In genomic region chr4:98662055-98662453, GRCh38 we compare ENCODE assay signal across 15 cellular contexts. TPM values are rescaled to one million over a fixed set of nuclear protein-coding genes. Genes with fewer than 3 reads are reported as not detected.
A peak's percentile ranks its signal among the peaks of the same experiment; 100 is the strongest.
DNase-seq lines count a peak whose midpoint lies in the region; ATAC-seq and TF ChIP-seq lines count a peak whose summit lies in the region.
"Had no signal": no experiment of that assay in that cellular context is flagged by ENCODE, and none has a peak within 500 bp of the region (broad histone marks: within the 10 kb centered on the region; RNA-seq: fewer than 3 reads in every experiment).

No MANE protein-coding gene starts in this region.

- peaks cover 31% of the 10 kb centered on the region for H3K4me1 ChIP-seq in smooth muscle cell (ENCODE audit: low read depth)

- no peaks in the 10 kb centered on the region for H3K27me3 ChIP-seq in smooth muscle cell (ENCODE audit: low read depth)
- H3K27me3 ChIP-seq: transverse colon had no signal

- ATAC-seq in activated naive CD8-positive, alpha-beta T cell treated with anti-CD3 and anti-CD28 coated beads, Interleukin-2, amount 50 U/mL, for 24 hours: no peak
- ATAC-seq: heart right ventricle, sciatic nerve had no signal

- H2AFZ ChIP-seq in smooth muscle cell (ENCODE audit: low read depth): no peak overlapping the region

- no peak for DNase-seq in activated CD4-positive, alpha-beta T cell treated with anti-CD3 and anti-CD28 coated beads, Interleukin-2, amount 10 ng/mL, durations not matched to agents 24 days and 14 days
- DNase-seq in activated CD4-positive, alpha-beta T cell treated with anti-CD3 and anti-CD28 coated beads, Interleukin-2, amount 50 U/mL, for 4 hours: no peak
- DNase-seq in activated naive CD8-positive, alpha-beta T cell treated with anti-CD3 and anti-CD28 coated beads, Interleukin-2, amount 50 U/mL, for 24 hours: no peak
- DNase-seq in smooth muscle cell (lab: John Stamatoyannopoulos, UW; ENCODE audit: unreplicated experiment) (no peak), NOMO-1 (lab: John Stamatoyannopoulos, UW; ENCODE audit: unreplicated experiment in 2 of 2) (no peak), AML-193 (lab: John Stamatoyannopoulos, UW) (no peak), NCI-H2196 (lab: John Stamatoyannopoulos, UW; ENCODE audit: unreplicated experiment) (no peak)
- DNase-seq: amygdala; central memory CD4-positive, alpha-beta T cell; EL; heart right ventricle; NCI-H774; transverse colon had no signal

- H3K9ac ChIP-seq in smooth muscle cell (ENCODE audit: low read depth): no peak overlapping the region

- WGBS in smooth muscle cell (ENCODE audit: low lambda C conversion rate): 77% methylated on average over 4 of the region's 4 CpGs

- H3K79me2 ChIP-seq in smooth muscle cell (ENCODE audit: low read depth): peaks cover 11% of the 10 kb centered on the region

- H3K4me3 ChIP-seq in smooth muscle cell: no peak overlapping the region
- H3K4me3 ChIP-seq: heart right ventricle, transverse colon had no signal

- intact Hi-C loops in activated CD4-positive, alpha-beta T cell treated with anti-CD3 and anti-CD28 coated beads, Interleukin-2, amount 10 ng/mL, durations not matched to agents 24 days and 14 days (cut with micrococcal nuclease): loop anchor here (2.0 to 5.0 kb wide), 7 partner anchors 27 to 1285 kb away; partner anchors contain the start of genes DNAJB14, METAP1, RAP1GDS1 and STPG2

- peak overlapping the region; percentile 94 for H3K27ac ChIP-seq in KOPT-K1 (ENCODE audit: low read depth, low read length, poor library complexity, severe bottlenecking)
- peak overlapping the region; percentile 22 for H3K27ac ChIP-seq in smooth muscle cell (ENCODE audit: low read depth)

- H3K4me3 Mint-ChIP-seq in activated CD4-positive, alpha-beta T cell treated with anti-CD3 and anti-CD28 coated beads, Interleukin-2, amount 10 ng/mL, durations not matched to agents 24 days and 14 days: no peak overlapping the region
- H3K4me3 Mint-ChIP-seq in activated naive CD8-positive, alpha-beta T cell treated with anti-CD3 and anti-CD28 coated beads, Interleukin-2, amount 50 U/mL, for 24 hours: no peak overlapping the region

- H3K9me3 ChIP-seq in KOPT-K1 (ENCODE audit: insufficient read depth, low read length, poor library complexity, severe bottlenecking) (peaks cover 23% of the 10 kb centered on the region), smooth muscle cell (replicated peaks; ENCODE audit: low read depth) (no peaks in the 10 kb centered on the region)
- H3K9me3 ChIP-seq: heart right ventricle, transverse colon had no signal

- H3K36me3 Mint-ChIP-seq in activated CD4-positive, alpha-beta T cell treated with anti-CD3 and anti-CD28 coated beads, Interleukin-2, amount 10 ng/mL, durations not matched to agents 24 days and 14 days (ENCODE audit: low read depth): peaks cover 8% of the 10 kb centered on the region
- H3K36me3 Mint-ChIP-seq in activated naive CD8-positive, alpha-beta T cell treated with anti-CD3 and anti-CD28 coated beads, Interleukin-2, amount 50 U/mL, for 24 hours (ENCODE audit: low read depth): peaks cover 4% of the 10 kb centered on the region

- peaks cover 14% of the 10 kb centered on the region for H3F3A ChIP-seq in smooth muscle cell (ENCODE audit: low read depth)

- H3K27ac Mint-ChIP-seq in activated CD4-positive, alpha-beta T cell treated with anti-CD3 and anti-CD28 coated beads, Interleukin-2, amount 10 ng/mL, durations not matched to agents 24 days and 14 days: peak overlapping the region; percentile 76
- peak overlapping the region; percentile 50 for H3K27ac Mint-ChIP-seq in activated naive CD8-positive, alpha-beta T cell treated with anti-CD3 and anti-CD28 coated beads, Interleukin-2, amount 50 U/mL, for 24 hours

- H4K20me1 ChIP-seq in smooth muscle cell (ENCODE audit: low read depth): peaks cover under 1% of the 10 kb centered on the region

- H3K27me3 Mint-ChIP-seq in activated CD4-positive, alpha-beta T cell treated with anti-CD3 and anti-CD28 coated beads, Interleukin-2, amount 10 ng/mL, durations not matched to agents 24 days and 14 days: no peaks in the 10 kb centered on the region
- H3K27me3 Mint-ChIP-seq in activated naive CD8-positive, alpha-beta T cell treated with anti-CD3 and anti-CD28 coated beads, Interleukin-2, amount 50 U/mL, for 24 hours: no peaks in the 10 kb centered on the region

- H3K4me1 Mint-ChIP-seq in activated CD4-positive, alpha-beta T cell treated with anti-CD3 and anti-CD28 coated beads, Interleukin-2, amount 10 ng/mL, durations not matched to agents 24 days and 14 days: peaks cover 55% of the 10 kb centered on the region
- H3K4me1 Mint-ChIP-seq in activated naive CD8-positive, alpha-beta T cell treated with anti-CD3 and anti-CD28 coated beads, Interleukin-2, amount 50 U/mL, for 24 hours: peaks cover 64% of the 10 kb centered on the region

- no peak for TF ChIP-seq CTCF in smooth muscle cell (IDR thresholded peaks at IDR 0.05; ENCODE audit: borderline replicate concordance, insufficient read depth, poor library complexity, severe bottlenecking)

- no peaks in the 10 kb centered on the region for H3K36me3 ChIP-seq in KOPT-K1 (ENCODE audit: insufficient read depth, low read length)
- no peaks in the 10 kb centered on the region for H3K36me3 ChIP-seq in smooth muscle cell (ENCODE audit: low read depth)
- H3K36me3 ChIP-seq: heart right ventricle, transverse colon had no signal

- H3K4me2 ChIP-seq in smooth muscle cell: peak overlapping the region; percentile 33

- peaks cover 3% of the 10 kb centered on the region for H3K9me3 Mint-ChIP-seq in activated CD4-positive, alpha-beta T cell treated with anti-CD3 and anti-CD28 coated beads, Interleukin-2, amount 10 ng/mL, durations not matched to agents 24 days and 14 days
- no peaks in the 10 kb centered on the region for H3K9me3 Mint-ChIP-seq in activated naive CD8-positive, alpha-beta T cell treated with anti-CD3 and anti-CD28 coated beads, Interleukin-2, amount 50 U/mL, for 24 hours

RNA-seq across cellular contexts. Expression of gene TSPAN5, which starts 3.6 kb away (rescaled TPM):
- 30.4 and 30.7 TPM in 2 replicates for total RNA-seq in activated CD4-positive, alpha-beta T cell treated with anti-CD3 and anti-CD28 coated beads, Interleukin-2, amount 10 ng/mL, durations not matched to agents 24 days and 14 days
- total RNA-seq in smooth muscle cell: 28.3 and 36.9 TPM in 2 replicates
- 33.7 and 35.8 TPM in 2 replicates for polyA plus RNA-seq in smooth muscle cell
